Comparison of ENCODE assay signal across 1 cellular context in the genomic region with DNA sequence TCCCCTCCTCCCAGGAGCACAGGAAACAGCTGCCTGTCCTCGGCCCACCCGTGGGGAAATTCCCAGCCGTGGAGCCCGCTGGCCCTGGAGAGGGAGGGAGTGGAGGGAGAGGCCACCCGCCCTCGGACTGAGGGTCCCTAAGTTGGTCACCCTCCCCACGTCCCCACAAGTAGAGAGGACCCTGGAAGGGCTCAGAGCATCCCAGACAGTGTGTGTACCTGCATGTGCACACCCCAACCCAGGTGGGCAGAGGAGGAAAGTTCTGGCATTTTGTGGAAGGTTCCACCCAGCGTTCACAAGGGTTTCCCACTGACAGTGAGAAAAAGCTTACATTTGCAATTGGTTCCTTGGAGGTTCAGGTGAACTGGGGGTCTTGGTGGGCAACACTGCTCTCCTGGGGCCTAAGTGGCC.
A peak's percentile ranks its signal among the peaks of the same experiment; 100 is the strongest.
TF ChIP-seq lines count a peak whose summit lies in the region.

No MANE protein-coding gene starts in this region.

TF ChIP-seq in GM12878, 131 proteins besides CTCF, POLR2A, EP300 and RAD21:
- no peak; the same call in 1 of the 2 replicates for TF ChIP-seq NFIC (IDR thresholded peaks at IDR 0.05; ENCODE audit: low read depth, low read length)
- TF ChIP-seq TCF3 (IDR thresholded peaks at IDR 0.05; ENCODE audit: borderline replicate concordance, insufficient read depth, low read depth, low read length) = 0 out of 2 replicates have a peak, but pooled peaks have one; percentile 57
- peak; percentile 49; the same call in 1 of the 2 replicates for TF ChIP-seq EED (IDR thresholded peaks at IDR 0.05; ENCODE audit: low read depth)
- TF ChIP-seq FOXM1 (IDR thresholded peaks at IDR 0.05; ENCODE audit: low read depth, low read length) = no peak
- peak; percentile 30 to 40; a peak in 2 of 4 replicates for TF ChIP-seq IKZF2 (IDR thresholded peaks at IDR 0.05)
- TF ChIP-seq POLR2AphosphoS5 (IDR thresholded peaks at IDR 0.05; ENCODE audit: low read length) = 0 out of 2 replicates have a peak, but pooled peaks have one; percentile 31
- peak; percentile 81 for TF ChIP-seq TCF12 (IDR thresholded peaks at IDR 0.05; ENCODE audit: low read depth, low read length)
- TF ChIP-seq, protein P1, sequence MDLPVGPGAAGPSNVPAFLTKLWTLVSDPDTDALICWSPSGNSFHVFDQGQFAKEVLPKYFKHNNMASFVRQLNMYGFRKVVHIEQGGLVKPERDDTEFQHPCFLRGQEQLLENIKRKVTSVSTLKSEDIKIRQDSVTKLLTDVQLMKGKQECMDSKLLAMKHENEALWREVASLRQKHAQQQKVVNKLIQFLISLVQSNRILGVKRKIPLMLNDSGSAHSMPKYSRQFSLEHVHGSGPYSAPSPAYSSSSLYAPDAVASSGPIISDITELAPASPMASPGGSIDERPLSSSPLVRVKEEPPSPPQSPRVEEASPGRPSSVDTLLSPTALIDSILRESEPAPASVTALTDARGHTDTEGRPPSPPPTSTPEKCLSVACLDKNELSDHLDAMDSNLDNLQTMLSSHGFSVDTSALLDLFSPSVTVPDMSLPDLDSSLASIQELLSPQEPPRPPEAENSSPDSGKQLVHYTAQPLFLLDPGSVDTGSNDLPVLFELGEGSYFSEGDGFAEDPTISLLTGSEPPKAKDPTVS (IDR thresholded peaks at IDR 0.05; ENCODE audit: low read depth, low read length) = peak; percentile 77; the same call in 1 of the 2 replicates
- TF ChIP-seq BACH1 (IDR thresholded peaks at IDR 0.05; ENCODE audit: borderline replicate concordance) = no peak
- TF ChIP-seq DPF2 (IDR thresholded peaks at IDR 0.05) = peak; percentile 66; the same call in 1 of the 2 replicates
- peak; percentile 96 for TF ChIP-seq RELA (IDR thresholded peaks at IDR 0.05; ENCODE audit: borderline replicate concordance, partially characterized antibody)
- TF ChIP-seq PAX5 (IDR thresholded peaks at IDR 0.05; ENCODE audit: borderline replicate concordance, low read depth, low read length) = 0 out of 2 replicates have a peak, but pooled peaks have one; percentile 19
- peak; percentile 70 for TF ChIP-seq IKZF1 (conservative IDR thresholded peaks at IDR 0.05)
TF ChIP-seq in GM12878: peak in this region for 10.
